Comparison of ENCODE assay signal across 10 cellular contexts in genomic region chr1:912740-913301, GRCh38. TPM values are rescaled to one million over a fixed set of nuclear protein-coding genes. Genes with fewer than 3 reads are reported as not detected.
DNase-seq lines count a peak whose midpoint lies in the region; ATAC-seq and TF ChIP-seq lines count a peak whose summit lies in the region.
"Had no signal": no experiment of that assay in that cellular context is flagged by ENCODE, and none has a peak within 500 bp of the region (broad histone marks: within the 10 kb centered on the region; RNA-seq: fewer than 3 reads in every experiment).

No MANE protein-coding gene starts in this region.

- H3K27me3 Mint-ChIP-seq in Caco-2 (ENCODE audit: insufficient read depth, unreplicated experiment) (no peaks in the 10 kb centered on the region), chondrocyte (ENCODE audit: low read depth) (peaks cover 35% of the 10 kb centered on the region), mesothelial cell of epicardium (ENCODE audit: low read depth) (peaks cover 9% of the 10 kb centered on the region)

- H3K36me3 Mint-ChIP-seq in Caco-2 (ENCODE audit: insufficient read depth, unreplicated experiment), result no peaks in the 10 kb centered on the region
- H3K36me3 Mint-ChIP-seq in chondrocyte (ENCODE audit: low read depth), result no peaks in the 10 kb centered on the region
- peaks cover 2% of the 10 kb centered on the region for H3K36me3 Mint-ChIP-seq in mesothelial cell of epicardium

- no peak overlapping the region for H3K27ac Mint-ChIP-seq in Caco-2 (ENCODE audit: unreplicated experiment)
- H3K27ac Mint-ChIP-seq in chondrocyte (ENCODE audit: unreplicated experiment), result no peak overlapping the region
- H3K27ac Mint-ChIP-seq in mesothelial cell of epicardium, result no peak overlapping the region
- H3K27ac Mint-ChIP-seq: activated T-helper 1 cell treated with anti-CD3 and anti-CD28 coated beads, Interleukin-12 subunit alpha, Interleukin-12 subunit beta, Interleukin-2, Interleukin-4 antibody, amounts not matched to agents 30 ng/mL and 10 ng/mL and 1 ng/mL, durations not matched to agents 14 hours and 24 hours and 36 hours had no signal

- H3K4me1 ChIP-seq in Caco-2, result no peaks in the 10 kb centered on the region

- peak; percentile 35 to 37 for DNase-seq in Caco-2
- peak; percentile 80 for DNase-seq in HuH-7 (ENCODE audit: low spot score)
- DNase-seq in chondrocyte (ENCODE audit: low spot score), result peak; percentile 81
- peak in 1 of 2 experiments; percentile 37 for DNase-seq in mesothelial cell of epicardium (ENCODE audit: low spot score in 2 of 2, unreplicated experiment in 2 of 2)
- no peak for DNase-seq in middle frontal gyrus (ENCODE audit: extremely low spot score, low spot score)

- H3K9me3 Mint-ChIP-seq in Caco-2 (ENCODE audit: unreplicated experiment) (no peaks in the 10 kb centered on the region), chondrocyte (ENCODE audit: low read depth) (no peaks in the 10 kb centered on the region), mesothelial cell of epicardium (no peaks in the 10 kb centered on the region)
- H3K9me3 Mint-ChIP-seq: activated T-helper 1 cell treated with anti-CD3 and anti-CD28 coated beads, Interleukin-12 subunit alpha, Interleukin-12 subunit beta, Interleukin-2, Interleukin-4 antibody, amounts not matched to agents 30 ng/mL and 10 ng/mL and 1 ng/mL, durations not matched to agents 14 hours and 24 hours and 36 hours had no signal

- H3K36me3 ChIP-seq in Caco-2 (ENCODE audit: control insufficient read depth, insufficient read depth, low read length), result no peaks in the 10 kb centered on the region
- H3K36me3 ChIP-seq: uterus had no signal

- TF ChIP-seq CTCF in Caco-2 (IDR thresholded peaks at IDR 0.05; ENCODE audit: insufficient read depth in 1 of 2, low read depth in 1 of 2, low read length in 1 of 2, severe bottlenecking in 1 of 2, unreplicated experiment in 1 of 2) (peak in 1 of 2 experiments; percentile 4), chondrocyte (IDR thresholded peaks at IDR 0.05) (peak; percentile 44), mesothelial cell of epicardium (IDR thresholded peaks at IDR 0.05; ENCODE audit: unreplicated experiment) (no peak)

- BruUV-seq in Caco-2 (replicated peaks; lab: Mats Ljungman, UMichigan), result no TSS peak

- no peaks in the 10 kb centered on the region for H3K27me3 ChIP-seq in Caco-2 (replicated peaks; ENCODE audit: control insufficient read depth, insufficient read depth, low read length)
- H3K27me3 ChIP-seq: uterus had no signal

- CTCF ChIA-PET in Caco-2 (lab: Charles Lee), result no interaction called here

- intact Hi-C loops in Caco-2 (cut with micrococcal nuclease; ENCODE audit: unreplicated experiment), result no loop called here

- no peaks in the 10 kb centered on the region for H3K9me3 ChIP-seq in Caco-2
- H3K9me3 ChIP-seq: uterus had no signal

- ATAC-seq in GM21723 (IDR thresholded peaks at IDR 0.05; ENCODE audit: unreplicated experiment) (no peak), HG03175 (IDR thresholded peaks at IDR 0.05; ENCODE audit: unreplicated experiment) (no peak), GM21825 (IDR thresholded peaks at IDR 0.05; ENCODE audit: unreplicated experiment) (no peak)

- POLR2A ChIA-PET in Caco-2 (lab: Charles Lee), result no interaction called here

- H3K4me1 Mint-ChIP-seq in Caco-2 (ENCODE audit: low read depth, unreplicated experiment), result no peaks in the 10 kb centered on the region
- H3K4me1 Mint-ChIP-seq in chondrocyte (ENCODE audit: low read depth), result peaks cover 3% of the 10 kb centered on the region
- H3K4me1 Mint-ChIP-seq in mesothelial cell of epicardium, result peaks cover 73% of the 10 kb centered on the region

- H3K4me3 Mint-ChIP-seq in Caco-2 (ENCODE audit: unreplicated experiment), result no peak overlapping the region
- H3K4me3 Mint-ChIP-seq in chondrocyte (ENCODE audit: unreplicated experiment), result no peak overlapping the region
- H3K4me3 Mint-ChIP-seq in mesothelial cell of epicardium, result peak overlapping the region; percentile 24
- H3K4me3 Mint-ChIP-seq: activated T-helper 1 cell treated with anti-CD3 and anti-CD28 coated beads, Interleukin-12 subunit alpha, Interleukin-12 subunit beta, Interleukin-2, Interleukin-4 antibody, amounts not matched to agents 30 ng/mL and 10 ng/mL and 1 ng/mL, durations not matched to agents 14 hours and 24 hours and 36 hours had no signal

- no peak overlapping the region for H3K4me3 ChIP-seq in Caco-2 (ENCODE audit: low read depth, low read length)
- H3K4me3 ChIP-seq: uterus had no signal

RNA-seq across cellular contexts. Expression of gene SAMD11, which starts 10.9 kb away (rescaled TPM):
- 0.54 and 0.63 TPM in 2 replicates for total RNA-seq in Caco-2 (2022)
- total RNA-seq in chondrocyte, result 3.1 to 73.8 TPM (median 3.4 TPM) in 3 replicates
- total RNA-seq in mesothelial cell of epicardium, result 303 to 325 TPM (median 313 TPM) in 3 replicates
- total RNA-seq: activated T-helper 1 cell treated with anti-CD3 and anti-CD28 coated beads, Interleukin-12 subunit alpha, Interleukin-12 subunit beta, Interleukin-2, Interleukin-4 antibody, amounts not matched to agents 30 ng/mL and 10 ng/mL and 1 ng/mL, durations not matched to agents 14 hours and 24 hours and 36 hours had no signal

RNA-seq across cellular contexts. Expression of gene NOC2L, which starts 46.2 kb away (rescaled TPM):
- 93.4 and 94.1 TPM in 2 replicates for total RNA-seq in Caco-2 (2022)
- total RNA-seq in chondrocyte, result 50.6 to 63.8 TPM (median 52.0 TPM) in 3 replicates
- 69.3 to 73.1 TPM (median 69.8 TPM) in 3 replicates for total RNA-seq in mesothelial cell of epicardium

RNA-seq across cellular contexts. Expression of gene KLHL17, which starts 47.6 kb away (rescaled TPM):
- total RNA-seq in Caco-2 (2022), result 33.1 and 34.4 TPM in 2 replicates
- 17.4 to 24.3 TPM (median 19.1 TPM) in 3 replicates for total RNA-seq in chondrocyte
- 44.7 to 49.8 TPM (median 47.0 TPM) in 3 replicates for total RNA-seq in mesothelial cell of epicardium

RNA-seq across cellular contexts. Expression of gene PLEKHN1, which starts 53.5 kb away (rescaled TPM):
- total RNA-seq in Caco-2 (2022), result 3.1 and 4.0 TPM in 2 replicates
- total RNA-seq in chondrocyte, result 0.17 to 0.73 TPM (median 0.38 TPM) in 3 replicates
- total RNA-seq in mesothelial cell of epicardium, result 33.6 to 36.0 TPM (median 34.4 TPM) in 3 replicates
